ENCODE assay signal across 20 cellular contexts in genomic region chr4:139718358-139718757, GRCh38. TPM values are rescaled to one million over a fixed set of nuclear protein-coding genes. Genes with fewer than 3 reads are reported as not detected.
A peak's percentile ranks its signal among the peaks of the same experiment; 100 is the strongest.
DNase-seq lines count a peak whose midpoint lies in the region; ATAC-seq and TF ChIP-seq lines count a peak whose summit lies in the region.
"Had no signal": no experiment of that assay in that cellular context is flagged by ENCODE, and none has a peak within 500 bp of the region (broad histone marks: within the 10 kb centered on the region; RNA-seq: fewer than 3 reads in every experiment).

No MANE protein-coding gene starts in this region.

- intact Hi-C loops in upper lobe of right lung (cut with DNase I): no loop called here

- H3K4me3 Mint-ChIP-seq in endothelial cell (ENCODE audit: unreplicated experiment): peak overlapping the region; percentile 48
- H3K4me3 Mint-ChIP-seq: B cell; CD4-positive, CD25-positive, alpha-beta regulatory T cell; CD8-positive, alpha-beta memory T cell; IgD-negative memory B cell had no signal

- H3K9me3 ChIP-seq in mesodermal cell (ENCODE audit: control insufficient read depth, low read length): no peaks in the 10 kb centered on the region
- no peaks in the 10 kb centered on the region for H3K9me3 ChIP-seq in upper lobe of right lung
- H3K9me3 ChIP-seq: BLaER1 treated with 17β-estradiol and CSF1 and Interleukin-3, amounts not matched to agents 10 nM and 100 nM had no signal

- H3K4me3 ChIP-seq in H7 (ENCODE audit: insufficient read depth, low read depth, low read length) (no peak overlapping the region), mesodermal cell (ENCODE audit: extremely low read depth, insufficient read depth, low read length, poor library complexity, severe bottlenecking) (no peak overlapping the region), upper lobe of right lung (no peak overlapping the region)
- H3K4me3 ChIP-seq: BLaER1 treated with 17β-estradiol and CSF1 and Interleukin-3, amounts not matched to agents 10 nM and 100 nM; GM12878 had no signal

- no peak for TF ChIP-seq CTCF in endothelial cell (IDR thresholded peaks at IDR 0.05; ENCODE audit: unreplicated experiment)
- no peak for TF ChIP-seq CTCF in upper lobe of right lung (IDR thresholded peaks at IDR 0.05)

- H3K4me1 Mint-ChIP-seq in endothelial cell (ENCODE audit: unreplicated experiment): peaks cover 5% of the 10 kb centered on the region
- H3K4me1 Mint-ChIP-seq: B cell; CD4-positive, CD25-positive, alpha-beta regulatory T cell; CD8-positive, alpha-beta memory T cell had no signal

- WGBS in mesodermal cell (ENCODE audit: insufficient coverage in 2 of 2), 2 experiments: 89 to 90% methylated on average over 6 of the region's 6 CpGs

- H3K27me3 ChIP-seq in H7 (ENCODE audit: control insufficient read depth, insufficient read depth, low read length) (no peaks in the 10 kb centered on the region; the same call in 1 of the 2 replicates), upper lobe of right lung (no peaks in the 10 kb centered on the region)
- H3K27me3 ChIP-seq: BLaER1 treated with 17β-estradiol and CSF1 and Interleukin-3, amounts not matched to agents 10 nM and 100 nM had no signal

- H3K36me3 ChIP-seq in H7 (replicated peaks; ENCODE audit: control insufficient read depth, insufficient read depth, low read length): no peaks in the 10 kb centered on the region; the same call in 1 of the 2 replicates
- H3K36me3 ChIP-seq in mesodermal cell (ENCODE audit: control insufficient read depth, insufficient read depth, low read length): peaks cover 36% of the 10 kb centered on the region
- H3K36me3 ChIP-seq in upper lobe of right lung: peaks cover 34% of the 10 kb centered on the region

- H3K27me3 Mint-ChIP-seq in endothelial cell (ENCODE audit: unreplicated experiment): peaks cover 17% of the 10 kb centered on the region
- H3K27me3 Mint-ChIP-seq: B cell; CD4-positive, CD25-positive, alpha-beta regulatory T cell; CD8-positive, alpha-beta memory T cell had no signal

- ATAC-seq in upper lobe of right lung (peak; percentile 36), HG03565 (IDR thresholded peaks at IDR 0.05; ENCODE audit: unreplicated experiment) (no peak), SK-N-SH treated with all-trans-retinoic acid at 6 μM for 48 hours (no peak)
- ATAC-seq: GM12878 had no signal

- H3K27ac ChIP-seq in mesodermal cell (ENCODE audit: low read depth, low read length, severe bottlenecking) (peak overlapping the region; percentile 10), upper lobe of right lung (no peak overlapping the region)
- H3K27ac ChIP-seq: BLaER1 treated with 17β-estradiol and CSF1 and Interleukin-3, amounts not matched to agents 10 nM and 100 nM had no signal

- peaks cover 5% of the 10 kb centered on the region for H3K4me1 ChIP-seq in mesodermal cell (ENCODE audit: control insufficient read depth, insufficient read depth, low read length, poor library complexity, severe bottlenecking)
- H3K4me1 ChIP-seq in upper lobe of right lung: no peaks in the 10 kb centered on the region
- H3K4me1 ChIP-seq: BLaER1 treated with 17β-estradiol and CSF1 and Interleukin-3, amounts not matched to agents 10 nM and 100 nM had no signal

- no peaks in the 10 kb centered on the region for H3K9me3 Mint-ChIP-seq in endothelial cell (ENCODE audit: unreplicated experiment)
- H3K9me3 Mint-ChIP-seq: CD8-positive, alpha-beta memory T cell; IgD-negative memory B cell had no signal

- DNase-seq in H7 (peak; percentile 53), endothelial cell (ENCODE audit: low spot score) (no peak), upper lobe of right lung (no peak), CD1c-positive myeloid dendritic cell (ENCODE audit: extremely low spot score) (no peak)
- DNase-seq: CD4-positive, CD25-positive, alpha-beta regulatory T cell; CD8-positive, alpha-beta memory T cell; COR-L47; DMS 273 treated with DMSO at 0.1 percent for 48 hours; DMS53; DND-41; EL; HCEC 1CT had no signal

- H3K36me3 Mint-ChIP-seq in endothelial cell (ENCODE audit: low read depth, unreplicated experiment): peaks cover 43% of the 10 kb centered on the region
- H3K36me3 Mint-ChIP-seq: IgD-negative memory B cell had no signal

- H3K27ac Mint-ChIP-seq in endothelial cell (ENCODE audit: unreplicated experiment): no peak overlapping the region
- H3K27ac Mint-ChIP-seq: B cell; CD4-positive, CD25-positive, alpha-beta regulatory T cell; CD8-positive, alpha-beta memory T cell; IgD-negative memory B cell had no signal

TF ChIP-seq in SK-N-SH treated with all-trans-retinoic acid at 6 μM for 48 hours, 23 proteins besides CTCF, POLR2A, EP300 and RAD21 (continues in another document):
- TF ChIP-seq CSDC2 (CRISPR knock-in tag; IDR thresholded peaks at IDR 0.05): no peak
- no peak for TF ChIP-seq ESRRG (CRISPR knock-in tag; IDR thresholded peaks at IDR 0.05)
- TF ChIP-seq, protein P1, sequence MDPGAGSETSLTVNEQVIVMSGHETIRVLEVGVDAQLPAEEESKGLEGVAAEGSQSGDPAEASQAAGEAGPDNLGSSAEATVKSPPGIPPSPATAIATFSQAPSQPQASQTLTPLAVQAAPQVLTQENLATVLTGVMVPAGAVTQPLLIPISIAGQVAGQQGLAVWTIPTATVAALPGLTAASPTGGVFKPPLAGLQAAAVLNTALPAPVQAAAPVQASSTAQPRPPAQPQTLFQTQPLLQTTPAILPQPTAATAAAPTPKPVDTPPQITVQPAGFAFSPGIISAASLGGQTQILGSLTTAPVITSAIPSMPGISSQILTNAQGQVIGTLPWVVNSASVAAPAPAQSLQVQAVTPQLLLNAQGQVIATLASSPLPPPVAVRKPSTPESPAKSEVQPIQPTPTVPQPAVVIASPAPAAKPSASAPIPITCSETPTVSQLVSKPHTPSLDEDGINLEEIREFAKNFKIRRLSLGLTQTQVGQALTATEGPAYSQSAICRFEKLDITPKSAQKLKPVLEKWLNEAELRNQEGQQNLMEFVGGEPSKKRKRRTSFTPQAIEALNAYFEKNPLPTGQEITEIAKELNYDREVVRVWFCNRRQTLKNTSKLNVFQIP (CRISPR knock-in tag; IDR thresholded peaks at IDR 0.05; ENCODE audit: borderline replicate concordance, low read depth): no peak
- TF ChIP-seq ZNF8 (CRISPR knock-in tag; IDR thresholded peaks at IDR 0.05): no peak
- no peak for TF ChIP-seq RARB (CRISPR knock-in tag; IDR thresholded peaks at IDR 0.05)
- TF ChIP-seq ARNTL (CRISPR knock-in tag; IDR thresholded peaks at IDR 0.05; ENCODE audit: borderline replicate concordance, low read depth): no peak
- TF ChIP-seq BACH2 (CRISPR knock-in tag; IDR thresholded peaks at IDR 0.05; ENCODE audit: borderline replicate concordance): no peak
- TF ChIP-seq, protein P2, sequence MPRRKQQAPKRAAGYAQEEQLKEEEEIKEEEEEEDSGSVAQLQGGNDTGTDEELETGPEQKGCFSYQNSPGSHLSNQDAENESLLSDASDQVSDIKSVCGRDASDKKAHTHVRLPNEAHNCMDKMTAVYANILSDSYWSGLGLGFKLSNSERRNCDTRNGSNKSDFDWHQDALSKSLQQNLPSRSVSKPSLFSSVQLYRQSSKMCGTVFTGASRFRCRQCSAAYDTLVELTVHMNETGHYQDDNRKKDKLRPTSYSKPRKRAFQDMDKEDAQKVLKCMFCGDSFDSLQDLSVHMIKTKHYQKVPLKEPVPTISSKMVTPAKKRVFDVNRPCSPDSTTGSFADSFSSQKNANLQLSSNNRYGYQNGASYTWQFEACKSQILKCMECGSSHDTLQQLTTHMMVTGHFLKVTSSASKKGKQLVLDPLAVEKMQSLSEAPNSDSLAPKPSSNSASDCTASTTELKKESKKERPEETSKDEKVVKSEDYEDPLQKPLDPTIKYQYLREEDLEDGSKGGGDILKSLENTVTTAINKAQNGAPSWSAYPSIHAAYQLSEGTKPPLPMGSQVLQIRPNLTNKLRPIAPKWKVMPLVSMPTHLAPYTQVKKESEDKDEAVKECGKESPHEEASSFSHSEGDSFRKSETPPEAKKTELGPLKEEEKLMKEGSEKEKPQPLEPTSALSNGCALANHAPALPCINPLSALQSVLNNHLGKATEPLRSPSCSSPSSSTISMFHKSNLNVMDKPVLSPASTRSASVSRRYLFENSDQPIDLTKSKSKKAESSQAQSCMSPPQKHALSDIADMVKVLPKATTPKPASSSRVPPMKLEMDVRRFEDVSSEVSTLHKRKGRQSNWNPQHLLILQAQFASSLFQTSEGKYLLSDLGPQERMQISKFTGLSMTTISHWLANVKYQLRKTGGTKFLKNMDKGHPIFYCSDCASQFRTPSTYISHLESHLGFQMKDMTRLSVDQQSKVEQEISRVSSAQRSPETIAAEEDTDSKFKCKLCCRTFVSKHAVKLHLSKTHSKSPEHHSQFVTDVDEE (CRISPR knock-in tag; IDR thresholded peaks at IDR 0.05): no peak
- TF ChIP-seq PPARA (CRISPR knock-in tag; IDR thresholded peaks at IDR 0.05; ENCODE audit: borderline replicate concordance): no peak
- TF ChIP-seq SNAI2 (CRISPR knock-in tag; IDR thresholded peaks at IDR 0.05): no peak
- TF ChIP-seq CSRNP3 (CRISPR knock-in tag; IDR thresholded peaks at IDR 0.05): no peak

RNA-seq across cellular contexts. Expression of gene MGST2, which starts 52.7 kb away (rescaled TPM):
- total RNA-seq in H7 (2014; rRNA removed; shearing (Covaris generic)): 17.0 and 31.8 TPM in 2 replicates
- 98.3 TPM for total RNA-seq in endothelial cell (ENCODE audit: unreplicated experiment)
- 31.3 TPM for polyA plus RNA-seq in mesodermal cell (2013, experiment 1 of 2)
- polyA plus RNA-seq in mesodermal cell (2013, experiment 2 of 2): 30.6 TPM
- 64.6 TPM for total RNA-seq in upper lobe of right lung
- total RNA-seq: G401 had no signal
